1 cellular context compared by ENCODE assay signal in genomic region chr15:38623744-38624143, GRCh38.
TF ChIP-seq lines count a peak whose summit lies in the region.

No MANE protein-coding gene starts in this region.

TF ChIP-seq in GM12878, 131 proteins besides CTCF, POLR2A, EP300 and RAD21 (continued from another document and continues in another):
- peak; percentile 59; the same call in 1 of the 2 replicates for TF ChIP-seq ZNF592 (IDR thresholded peaks at IDR 0.05)
- TF ChIP-seq GABPA (IDR thresholded peaks at IDR 0.05; ENCODE audit: low read depth), result no peak
- TF ChIP-seq ZSCAN29 (IDR thresholded peaks at IDR 0.05), result no peak
- TF ChIP-seq TCF7 (IDR thresholded peaks at IDR 0.05; ENCODE audit: borderline replicate concordance), result no peak
- TF ChIP-seq MEF2B (IDR thresholded peaks at IDR 0.05; ENCODE audit: partially characterized antibody, poor library complexity, severe bottlenecking), result no peak
- TF ChIP-seq RAD51 (IDR thresholded peaks at IDR 0.05), result no peak
- TF ChIP-seq, protein P1, sequence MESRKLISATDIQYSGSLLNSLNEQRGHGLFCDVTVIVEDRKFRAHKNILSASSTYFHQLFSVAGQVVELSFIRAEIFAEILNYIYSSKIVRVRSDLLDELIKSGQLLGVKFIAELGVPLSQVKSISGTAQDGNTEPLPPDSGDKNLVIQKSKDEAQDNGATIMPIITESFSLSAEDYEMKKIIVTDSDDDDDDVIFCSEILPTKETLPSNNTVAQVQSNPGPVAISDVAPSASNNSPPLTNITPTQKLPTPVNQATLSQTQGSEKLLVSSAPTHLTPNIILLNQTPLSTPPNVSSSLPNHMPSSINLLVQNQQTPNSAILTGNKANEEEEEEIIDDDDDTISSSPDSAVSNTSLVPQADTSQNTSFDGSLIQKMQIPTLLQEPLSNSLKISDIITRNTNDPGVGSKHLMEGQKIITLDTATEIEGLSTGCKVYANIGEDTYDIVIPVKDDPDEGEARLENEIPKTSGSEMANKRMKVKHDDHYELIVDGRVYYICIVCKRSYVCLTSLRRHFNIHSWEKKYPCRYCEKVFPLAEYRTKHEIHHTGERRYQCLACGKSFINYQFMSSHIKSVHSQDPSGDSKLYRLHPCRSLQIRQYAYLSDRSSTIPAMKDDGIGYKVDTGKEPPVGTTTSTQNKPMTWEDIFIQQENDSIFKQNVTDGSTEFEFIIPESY (IDR thresholded peaks at IDR 0.05), result 0 out of 2 replicates have a peak, but pooled peaks have one; percentile 12
- TF ChIP-seq SUPT20H (IDR thresholded peaks at IDR 0.05; ENCODE audit: borderline replicate concordance, control insufficient read depth, low read depth, low read length), result no peak
- TF ChIP-seq POLR2AphosphoS2 (IDR thresholded peaks at IDR 0.05; ENCODE audit: low read depth, low read length), result no peak
- TF ChIP-seq, protein P2, sequence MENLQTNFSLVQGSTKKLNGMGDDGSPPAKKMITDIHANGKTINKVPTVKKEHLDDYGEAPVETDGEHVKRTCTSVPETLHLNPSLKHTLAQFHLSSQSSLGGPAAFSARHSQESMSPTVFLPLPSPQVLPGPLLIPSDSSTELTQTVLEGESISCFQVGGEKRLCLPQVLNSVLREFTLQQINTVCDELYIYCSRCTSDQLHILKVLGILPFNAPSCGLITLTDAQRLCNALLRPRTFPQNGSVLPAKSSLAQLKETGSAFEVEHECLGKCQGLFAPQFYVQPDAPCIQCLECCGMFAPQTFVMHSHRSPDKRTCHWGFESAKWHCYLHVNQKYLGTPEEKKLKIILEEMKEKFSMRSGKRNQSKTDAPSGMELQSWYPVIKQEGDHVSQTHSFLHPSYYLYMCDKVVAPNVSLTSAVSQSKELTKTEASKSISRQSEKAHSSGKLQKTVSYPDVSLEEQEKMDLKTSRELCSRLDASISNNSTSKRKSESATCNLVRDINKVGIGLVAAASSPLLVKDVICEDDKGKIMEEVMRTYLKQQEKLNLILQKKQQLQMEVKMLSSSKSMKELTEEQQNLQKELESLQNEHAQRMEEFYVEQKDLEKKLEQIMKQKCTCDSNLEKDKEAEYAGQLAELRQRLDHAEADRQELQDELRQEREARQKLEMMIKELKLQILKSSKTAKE (IDR thresholded peaks at IDR 0.05; ENCODE audit: low read depth, poor library complexity, severe bottlenecking), result no peak
- no peak for TF ChIP-seq TCF3 (IDR thresholded peaks at IDR 0.05; ENCODE audit: borderline replicate concordance, insufficient read depth, low read depth, low read length)
- no peak for TF ChIP-seq ZBTB40 (IDR thresholded peaks at IDR 0.05; ENCODE audit: borderline replicate concordance)
- no peak for TF ChIP-seq NKRF (conservative IDR thresholded peaks at IDR 0.05)
- no peak for TF ChIP-seq E2F4 (IDR thresholded peaks at IDR 0.05; ENCODE audit: low read depth, low read length)
- no peak for TF ChIP-seq PAX8 (IDR thresholded peaks at IDR 0.05)
- TF ChIP-seq STAT1 (conservative IDR thresholded peaks at IDR 0.05), result no peak
- TF ChIP-seq ZNF622 (IDR thresholded peaks at IDR 0.05), result no peak
- TF ChIP-seq IKZF2 (IDR thresholded peaks at IDR 0.05), result peak; percentile 42 to 61; a peak in 3 of 4 replicates
- TF ChIP-seq DPF2 (IDR thresholded peaks at IDR 0.05), result peak; percentile 33; the same call in 1 of the 2 replicates
- TF ChIP-seq MAX (IDR thresholded peaks at IDR 0.05; ENCODE audit: low read depth, low read length), result no peak
- TF ChIP-seq TARDBP (IDR thresholded peaks at IDR 0.05; ENCODE audit: borderline replicate concordance), result no peak
- TF ChIP-seq STAT3 (IDR thresholded peaks at IDR 0.05; ENCODE audit: low read depth, low read length), result no peak
- TF ChIP-seq ZNF687 (IDR thresholded peaks at IDR 0.05), result peak; percentile 94
- TF ChIP-seq, protein P3, sequence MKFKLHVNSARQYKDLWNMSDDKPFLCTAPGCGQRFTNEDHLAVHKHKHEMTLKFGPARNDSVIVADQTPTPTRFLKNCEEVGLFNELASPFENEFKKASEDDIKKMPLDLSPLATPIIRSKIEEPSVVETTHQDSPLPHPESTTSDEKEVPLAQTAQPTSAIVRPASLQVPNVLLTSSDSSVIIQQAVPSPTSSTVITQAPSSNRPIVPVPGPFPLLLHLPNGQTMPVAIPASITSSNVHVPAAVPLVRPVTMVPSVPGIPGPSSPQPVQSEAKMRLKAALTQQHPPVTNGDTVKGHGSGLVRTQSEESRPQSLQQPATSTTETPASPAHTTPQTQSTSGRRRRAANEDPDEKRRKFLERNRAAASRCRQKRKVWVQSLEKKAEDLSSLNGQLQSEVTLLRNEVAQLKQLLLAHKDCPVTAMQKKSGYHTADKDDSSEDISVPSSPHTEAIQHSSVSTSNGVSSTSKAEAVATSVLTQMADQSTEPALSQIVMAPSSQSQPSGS (IDR thresholded peaks at IDR 0.05; ENCODE audit: low read length), result no peak
- no peak for TF ChIP-seq EED (IDR thresholded peaks at IDR 0.05; ENCODE audit: low read depth)
- no peak for TF ChIP-seq USF2 (IDR thresholded peaks at IDR 0.05; ENCODE audit: borderline replicate concordance, low read depth, low read length)
- TF ChIP-seq WRNIP1 (IDR thresholded peaks at IDR 0.05; ENCODE audit: borderline replicate concordance, low read depth, low read length), result no peak
- TF ChIP-seq BMI1 (IDR thresholded peaks at IDR 0.05; ENCODE audit: borderline replicate concordance), result no peak
